1 cellular context compared by ENCODE assay signal in genomic region chr3:14947886-14948608, GRCh38.
A peak's percentile ranks its signal among the peaks of the same experiment; 100 is the strongest.
TF ChIP-seq lines count a peak whose summit lies in the region.

No MANE protein-coding gene starts in this region.

TF ChIP-seq in HepG2, 621 proteins besides CTCF, POLR2A, EP300 and RAD21 (continued from another document and continues in another):
- TF ChIP-seq, protein P1, sequence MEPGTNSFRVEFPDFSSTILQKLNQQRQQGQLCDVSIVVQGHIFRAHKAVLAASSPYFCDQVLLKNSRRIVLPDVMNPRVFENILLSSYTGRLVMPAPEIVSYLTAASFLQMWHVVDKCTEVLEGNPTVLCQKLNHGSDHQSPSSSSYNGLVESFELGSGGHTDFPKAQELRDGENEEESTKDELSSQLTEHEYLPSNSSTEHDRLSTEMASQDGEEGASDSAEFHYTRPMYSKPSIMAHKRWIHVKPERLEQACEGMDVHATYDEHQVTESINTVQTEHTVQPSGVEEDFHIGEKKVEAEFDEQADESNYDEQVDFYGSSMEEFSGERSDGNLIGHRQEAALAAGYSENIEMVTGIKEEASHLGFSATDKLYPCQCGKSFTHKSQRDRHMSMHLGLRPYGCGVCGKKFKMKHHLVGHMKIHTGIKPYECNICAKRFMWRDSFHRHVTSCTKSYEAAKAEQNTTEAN (CRISPR knock-in tag; conservative IDR thresholded peaks at IDR 0.05), result peak; percentile 52; the same call in 1 of the 2 replicates
- TF ChIP-seq, protein P2, sequence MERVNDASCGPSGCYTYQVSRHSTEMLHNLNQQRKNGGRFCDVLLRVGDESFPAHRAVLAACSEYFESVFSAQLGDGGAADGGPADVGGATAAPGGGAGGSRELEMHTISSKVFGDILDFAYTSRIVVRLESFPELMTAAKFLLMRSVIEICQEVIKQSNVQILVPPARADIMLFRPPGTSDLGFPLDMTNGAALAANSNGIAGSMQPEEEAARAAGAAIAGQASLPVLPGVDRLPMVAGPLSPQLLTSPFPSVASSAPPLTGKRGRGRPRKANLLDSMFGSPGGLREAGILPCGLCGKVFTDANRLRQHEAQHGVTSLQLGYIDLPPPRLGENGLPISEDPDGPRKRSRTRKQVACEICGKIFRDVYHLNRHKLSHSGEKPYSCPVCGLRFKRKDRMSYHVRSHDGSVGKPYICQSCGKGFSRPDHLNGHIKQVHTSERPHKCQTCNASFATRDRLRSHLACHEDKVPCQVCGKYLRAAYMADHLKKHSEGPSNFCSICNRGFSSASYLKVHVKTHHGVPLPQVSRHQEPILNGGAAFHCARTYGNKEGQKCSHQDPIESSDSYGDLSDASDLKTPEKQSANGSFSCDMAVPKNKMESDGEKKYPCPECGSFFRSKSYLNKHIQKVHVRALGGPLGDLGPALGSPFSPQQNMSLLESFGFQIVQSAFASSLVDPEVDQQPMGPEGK (CRISPR knock-in tag; IDR thresholded peaks at IDR 0.05), result peak; percentile 58
- no peak for TF ChIP-seq NONO (IDR thresholded peaks at IDR 0.05)
- no peak; the same call in 1 of the 2 replicates for TF ChIP-seq NONO (CRISPR knock-in tag; conservative IDR thresholded peaks at IDR 0.05)
- TF ChIP-seq, protein P3, sequence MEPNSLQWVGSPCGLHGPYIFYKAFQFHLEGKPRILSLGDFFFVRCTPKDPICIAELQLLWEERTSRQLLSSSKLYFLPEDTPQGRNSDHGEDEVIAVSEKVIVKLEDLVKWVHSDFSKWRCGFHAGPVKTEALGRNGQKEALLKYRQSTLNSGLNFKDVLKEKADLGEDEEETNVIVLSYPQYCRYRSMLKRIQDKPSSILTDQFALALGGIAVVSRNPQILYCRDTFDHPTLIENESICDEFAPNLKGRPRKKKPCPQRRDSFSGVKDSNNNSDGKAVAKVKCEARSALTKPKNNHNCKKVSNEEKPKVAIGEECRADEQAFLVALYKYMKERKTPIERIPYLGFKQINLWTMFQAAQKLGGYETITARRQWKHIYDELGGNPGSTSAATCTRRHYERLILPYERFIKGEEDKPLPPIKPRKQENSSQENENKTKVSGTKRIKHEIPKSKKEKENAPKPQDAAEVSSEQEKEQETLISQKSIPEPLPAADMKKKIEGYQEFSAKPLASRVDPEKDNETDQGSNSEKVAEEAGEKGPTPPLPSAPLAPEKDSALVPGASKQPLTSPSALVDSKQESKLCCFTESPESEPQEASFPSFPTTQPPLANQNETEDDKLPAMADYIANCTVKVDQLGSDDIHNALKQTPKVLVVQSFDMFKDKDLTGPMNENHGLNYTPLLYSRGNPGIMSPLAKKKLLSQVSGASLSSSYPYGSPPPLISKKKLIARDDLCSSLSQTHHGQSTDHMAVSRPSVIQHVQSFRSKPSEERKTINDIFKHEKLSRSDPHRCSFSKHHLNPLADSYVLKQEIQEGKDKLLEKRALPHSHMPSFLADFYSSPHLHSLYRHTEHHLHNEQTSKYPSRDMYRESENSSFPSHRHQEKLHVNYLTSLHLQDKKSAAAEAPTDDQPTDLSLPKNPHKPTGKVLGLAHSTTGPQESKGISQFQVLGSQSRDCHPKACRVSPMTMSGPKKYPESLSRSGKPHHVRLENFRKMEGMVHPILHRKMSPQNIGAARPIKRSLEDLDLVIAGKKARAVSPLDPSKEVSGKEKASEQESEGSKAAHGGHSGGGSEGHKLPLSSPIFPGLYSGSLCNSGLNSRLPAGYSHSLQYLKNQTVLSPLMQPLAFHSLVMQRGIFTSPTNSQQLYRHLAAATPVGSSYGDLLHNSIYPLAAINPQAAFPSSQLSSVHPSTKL (CRISPR knock-in tag; IDR thresholded peaks at IDR 0.05), result peak; percentile 27; the same call in 1 of the 2 replicates
- TF ChIP-seq ZNF33B (CRISPR knock-in tag; IDR thresholded peaks at IDR 0.05), result no peak
- TF ChIP-seq, protein P4, sequence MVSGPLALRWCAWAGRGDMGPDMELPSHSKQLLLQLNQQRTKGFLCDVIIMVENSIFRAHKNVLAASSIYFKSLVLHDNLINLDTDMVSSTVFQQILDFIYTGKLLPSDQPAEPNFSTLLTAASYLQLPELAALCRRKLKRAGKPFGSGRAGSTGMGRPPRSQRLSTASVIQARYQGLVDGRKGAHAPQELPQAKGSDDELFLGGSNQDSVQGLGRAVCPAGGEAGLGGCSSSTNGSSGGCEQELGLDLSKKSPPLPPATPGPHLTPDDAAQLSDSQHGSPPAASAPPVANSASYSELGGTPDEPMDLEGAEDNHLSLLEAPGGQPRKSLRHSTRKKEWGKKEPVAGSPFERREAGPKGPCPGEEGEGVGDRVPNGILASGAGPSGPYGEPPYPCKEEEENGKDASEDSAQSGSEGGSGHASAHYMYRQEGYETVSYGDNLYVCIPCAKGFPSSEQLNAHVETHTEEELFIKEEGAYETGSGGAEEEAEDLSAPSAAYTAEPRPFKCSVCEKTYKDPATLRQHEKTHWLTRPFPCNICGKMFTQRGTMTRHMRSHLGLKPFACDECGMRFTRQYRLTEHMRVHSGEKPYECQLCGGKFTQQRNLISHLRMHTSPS (CRISPR knock-in tag; IDR thresholded peaks at IDR 0.05; ENCODE audit: low read depth), result no peak
- peak; percentile 52; the same call in 1 of the 2 replicates for TF ChIP-seq ZNF446 (CRISPR knock-in tag; IDR thresholded peaks at IDR 0.05)
- TF ChIP-seq ZBTB49 (CRISPR knock-in tag; IDR thresholded peaks at IDR 0.05; ENCODE audit: borderline replicate concordance), result no peak
- no peak for TF ChIP-seq ZNF12 (CRISPR knock-in tag; IDR thresholded peaks at IDR 0.05)
- TF ChIP-seq CHD4 (IDR thresholded peaks at IDR 0.05; ENCODE audit: borderline replicate concordance, low read length), result no peak
- peak; percentile 32; the same call in 1 of the 2 replicates for TF ChIP-seq ZNF136 (CRISPR knock-in tag; IDR thresholded peaks at IDR 0.05; ENCODE audit: low read depth)
- TF ChIP-seq FOSL2 (CRISPR knock-in tag; IDR thresholded peaks at IDR 0.05), result 0 out of 2 replicates have a peak, but pooled peaks have one; percentile 14
- peak; percentile 95 for TF ChIP-seq SP2 (CRISPR knock-in tag; IDR thresholded peaks at IDR 0.05)
- TF ChIP-seq HDAC1 (CRISPR knock-in tag; IDR thresholded peaks at IDR 0.05), result peak; percentile 8; the same call in 1 of the 2 replicates
- TF ChIP-seq NKX3-1 (CRISPR knock-in tag; IDR thresholded peaks at IDR 0.05), result 0 out of 2 replicates have a peak, but pooled peaks have one; percentile 50
- TF ChIP-seq ZSCAN9 (CRISPR knock-in tag; IDR thresholded peaks at IDR 0.05; ENCODE audit: borderline replicate concordance), result peak; percentile 32; the same call in 1 of the 2 replicates
- peak; percentile 53; the same call in 1 of the 2 replicates for TF ChIP-seq ZSCAN25 (CRISPR knock-in tag; IDR thresholded peaks at IDR 0.05)
- TF ChIP-seq YY1 (IDR thresholded peaks at IDR 0.05; ENCODE audit: insufficient read depth, insufficient replicate concordance, low read depth, low read length), result peak; percentile 96
- peak; percentile 60; the same call in 1 of the 2 replicates for TF ChIP-seq SIN3A (IDR thresholded peaks at IDR 0.05; ENCODE audit: borderline replicate concordance, low read depth, low read length)
- TF ChIP-seq RBFOX2 (IDR thresholded peaks at IDR 0.05; ENCODE audit: low read depth, low read length), result peak; percentile 70
- TF ChIP-seq, protein P5, sequence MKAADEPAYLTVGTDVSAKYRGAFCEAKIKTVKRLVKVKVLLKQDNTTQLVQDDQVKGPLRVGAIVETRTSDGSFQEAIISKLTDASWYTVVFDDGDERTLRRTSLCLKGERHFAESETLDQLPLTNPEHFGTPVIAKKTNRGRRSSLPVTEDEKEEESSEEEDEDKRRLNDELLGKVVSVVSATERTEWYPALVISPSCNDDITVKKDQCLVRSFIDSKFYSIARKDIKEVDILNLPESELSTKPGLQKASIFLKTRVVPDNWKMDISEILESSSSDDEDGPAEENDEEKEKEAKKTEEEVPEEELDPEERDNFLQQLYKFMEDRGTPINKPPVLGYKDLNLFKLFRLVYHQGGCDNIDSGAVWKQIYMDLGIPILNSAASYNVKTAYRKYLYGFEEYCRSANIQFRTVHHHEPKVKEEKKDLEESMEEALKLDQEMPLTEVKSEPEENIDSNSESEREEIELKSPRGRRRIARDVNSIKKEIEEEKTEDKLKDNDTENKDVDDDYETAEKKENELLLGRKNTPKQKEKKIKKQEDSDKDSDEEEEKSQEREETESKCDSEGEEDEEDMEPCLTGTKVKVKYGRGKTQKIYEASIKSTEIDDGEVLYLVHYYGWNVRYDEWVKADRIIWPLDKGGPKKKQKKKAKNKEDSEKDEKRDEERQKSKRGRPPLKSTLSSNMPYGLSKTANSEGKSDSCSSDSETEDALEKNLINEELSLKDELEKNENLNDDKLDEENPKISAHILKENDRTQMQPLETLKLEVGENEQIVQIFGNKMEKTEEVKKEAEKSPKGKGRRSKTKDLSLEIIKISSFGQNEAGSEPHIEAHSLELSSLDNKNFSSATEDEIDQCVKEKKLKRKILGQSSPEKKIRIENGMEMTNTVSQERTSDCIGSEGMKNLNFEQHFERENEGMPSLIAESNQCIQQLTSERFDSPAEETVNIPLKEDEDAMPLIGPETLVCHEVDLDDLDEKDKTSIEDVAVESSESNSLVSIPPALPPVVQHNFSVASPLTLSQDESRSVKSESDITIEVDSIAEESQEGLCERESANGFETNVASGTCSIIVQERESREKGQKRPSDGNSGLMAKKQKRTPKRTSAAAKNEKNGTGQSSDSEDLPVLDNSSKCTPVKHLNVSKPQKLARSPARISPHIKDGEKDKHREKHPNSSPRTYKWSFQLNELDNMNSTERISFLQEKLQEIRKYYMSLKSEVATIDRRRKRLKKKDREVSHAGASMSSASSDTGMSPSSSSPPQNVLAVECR (CRISPR knock-in tag; IDR thresholded peaks at IDR 0.05; ENCODE audit: borderline replicate concordance), result 0 out of 2 replicates have a peak, but pooled peaks have one; percentile 34
- 0 out of 2 replicates have a peak, but pooled peaks have one; percentile 42 for TF ChIP-seq MAF1 (CRISPR knock-in tag; IDR thresholded peaks at IDR 0.05; ENCODE audit: borderline replicate concordance)
- TF ChIP-seq ZEB1 (IDR thresholded peaks at IDR 0.05; ENCODE audit: insufficient replicate concordance, low read depth), result no peak
- TF ChIP-seq ZKSCAN8 (CRISPR knock-in tag; IDR thresholded peaks at IDR 0.05; ENCODE audit: borderline replicate concordance), result 0 out of 2 replicates have a peak, but pooled peaks have one; percentile 26
- TF ChIP-seq KLF9 (CRISPR knock-in tag; IDR thresholded peaks at IDR 0.05; ENCODE audit: low read depth), result peak; percentile 41; the same call in 1 of the 2 replicates
- TF ChIP-seq, protein P6, sequence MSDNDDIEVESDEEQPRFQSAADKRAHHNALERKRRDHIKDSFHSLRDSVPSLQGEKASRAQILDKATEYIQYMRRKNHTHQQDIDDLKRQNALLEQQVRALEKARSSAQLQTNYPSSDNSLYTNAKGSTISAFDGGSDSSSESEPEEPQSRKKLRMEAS (IDR thresholded peaks at IDR 0.05), result 0 out of 2 replicates have a peak, but pooled peaks have one; percentile 8
- TF ChIP-seq BORCS8-MEF2B (CRISPR knock-in tag; IDR thresholded peaks at IDR 0.05), result no peak; the same call in 1 of the 2 replicates
- peak; percentile 61 for TF ChIP-seq ELF1 (CRISPR knock-in tag; IDR thresholded peaks at IDR 0.05)
- TF ChIP-seq YEATS4 (CRISPR knock-in tag; IDR thresholded peaks at IDR 0.05; ENCODE audit: borderline replicate concordance), result peak; percentile 39; the same call in 1 of the 2 replicates
- TF ChIP-seq KAT8 (CRISPR knock-in tag; IDR thresholded peaks at IDR 0.05), result peak; percentile 64
- TF ChIP-seq PHF8 (CRISPR knock-in tag; IDR thresholded peaks at IDR 0.05), result peak; percentile 70
- TF ChIP-seq MIXL1 (CRISPR knock-in tag; IDR thresholded peaks at IDR 0.05), result 0 out of 2 replicates have a peak, but pooled peaks have one; percentile 19
- TF ChIP-seq KLF11 (CRISPR knock-in tag; IDR thresholded peaks at IDR 0.05), result 0 out of 2 replicates have a peak, but pooled peaks have one; percentile 39
- TF ChIP-seq NFIC (IDR thresholded peaks at IDR 0.05; ENCODE audit: low read length), result peak; percentile 83
- TF ChIP-seq PHF20 (CRISPR knock-in tag; IDR thresholded peaks at IDR 0.05), result peak; percentile 15; the same call in 1 of the 2 replicates
- TF ChIP-seq, protein P7, sequence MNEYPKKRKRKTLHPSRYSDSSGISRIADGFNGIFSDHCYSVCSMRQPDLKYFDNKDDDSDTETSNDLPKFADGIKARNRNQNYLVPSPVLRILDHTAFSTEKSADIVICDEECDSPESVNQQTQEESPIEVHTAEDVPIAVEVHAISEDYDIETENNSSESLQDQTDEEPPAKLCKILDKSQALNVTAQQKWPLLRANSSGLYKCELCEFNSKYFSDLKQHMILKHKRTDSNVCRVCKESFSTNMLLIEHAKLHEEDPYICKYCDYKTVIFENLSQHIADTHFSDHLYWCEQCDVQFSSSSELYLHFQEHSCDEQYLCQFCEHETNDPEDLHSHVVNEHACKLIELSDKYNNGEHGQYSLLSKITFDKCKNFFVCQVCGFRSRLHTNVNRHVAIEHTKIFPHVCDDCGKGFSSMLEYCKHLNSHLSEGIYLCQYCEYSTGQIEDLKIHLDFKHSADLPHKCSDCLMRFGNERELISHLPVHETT (CRISPR knock-in tag; conservative IDR thresholded peaks at IDR 0.05), result peak; percentile 75; the same call in 1 of the 2 replicates
- TF ChIP-seq HOXA5 (CRISPR knock-in tag; IDR thresholded peaks at IDR 0.05), result 0 out of 2 replicates have a peak, but pooled peaks have one; percentile 10
- peak; percentile 93 for TF ChIP-seq SP4 (CRISPR knock-in tag; IDR thresholded peaks at IDR 0.05)
- peak; percentile 90 for TF ChIP-seq HOXA3 (CRISPR knock-in tag; IDR thresholded peaks at IDR 0.05)
- TF ChIP-seq, protein P8, sequence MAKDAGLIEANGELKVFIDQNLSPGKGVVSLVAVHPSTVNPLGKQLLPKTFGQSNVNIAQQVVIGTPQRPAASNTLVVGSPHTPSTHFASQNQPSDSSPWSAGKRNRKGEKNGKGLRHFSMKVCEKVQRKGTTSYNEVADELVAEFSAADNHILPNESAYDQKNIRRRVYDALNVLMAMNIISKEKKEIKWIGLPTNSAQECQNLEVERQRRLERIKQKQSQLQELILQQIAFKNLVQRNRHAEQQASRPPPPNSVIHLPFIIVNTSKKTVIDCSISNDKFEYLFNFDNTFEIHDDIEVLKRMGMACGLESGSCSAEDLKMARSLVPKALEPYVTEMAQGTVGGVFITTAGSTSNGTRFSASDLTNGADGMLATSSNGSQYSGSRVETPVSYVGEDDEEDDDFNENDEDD (CRISPR knock-in tag; IDR thresholded peaks at IDR 0.05; ENCODE audit: borderline replicate concordance), result 0 out of 2 replicates have a peak, but pooled peaks have one; percentile 35
- no peak for TF ChIP-seq SIX4 (CRISPR knock-in tag; IDR thresholded peaks at IDR 0.05)
- TF ChIP-seq KDM2A (CRISPR knock-in tag; IDR thresholded peaks at IDR 0.05; ENCODE audit: borderline replicate concordance, low read depth), result peak; percentile 72; the same call in 1 of the 2 replicates
- TF ChIP-seq NFIB (CRISPR knock-in tag; IDR thresholded peaks at IDR 0.05; ENCODE audit: borderline replicate concordance), result peak; percentile 89; the same call in 1 of the 2 replicates
